In genomic region chr1:21324368-21325137, GRCh38 we compare ENCODE assay signal across 9 cellular contexts. TPM values are rescaled to one million over a fixed set of nuclear protein-coding genes. Genes with fewer than 3 reads are reported as not detected.
DNase-seq lines count a peak whose midpoint lies in the region; ATAC-seq lines count a peak whose summit lies in the region.
"Had no signal": no experiment of that assay in that cellular context is flagged by ENCODE, and none has a peak within 500 bp of the region (broad histone marks: within the 10 kb centered on the region; RNA-seq: fewer than 3 reads in every experiment).

No MANE protein-coding gene starts in this region.

- POLR2A ChIA-PET in CD8-positive, alpha-beta memory T cell (lab: Charles Lee): interaction anchor here (0.9 to 3.7 kb wide), 6 partner anchors 10 to 32 kb away, joined by 4 to 14 read pairs (median 6); no protein-coding TSS in a partner anchor

- peaks cover 0 to 19% (median 0%) of the 10 kb centered on the region in 3 donors for H3K36me3 Mint-ChIP-seq in CD8-positive, alpha-beta memory T cell
- H3K36me3 Mint-ChIP-seq in IgD-negative memory B cell: peaks cover 6% of the 10 kb centered on the region
- peaks cover 9% of the 10 kb centered on the region for H3K36me3 Mint-ChIP-seq in central memory CD8-positive, alpha-beta T cell (ENCODE audit: insufficient read depth)
- H3K36me3 Mint-ChIP-seq in memory B cell: peaks cover 3% of the 10 kb centered on the region

- no peak overlapping the region for H3K27ac ChIP-seq in CD8-positive, alpha-beta memory T cell (ENCODE audit: low read depth, low read length)
- H3K27ac ChIP-seq: KMS-11 had no signal

- peaks cover 61% of the 10 kb centered on the region for H3K4me1 ChIP-seq in CD8-positive, alpha-beta memory T cell (ENCODE audit: insufficient read depth, low read length)

- peak overlapping the region; percentile 38 to 91 (median 79) for H3K4me3 Mint-ChIP-seq in CD8-positive, alpha-beta memory T cell
- H3K4me3 Mint-ChIP-seq in IgD-negative memory B cell: peak overlapping the region; percentile 21 to 91 (median 65)
- H3K4me3 Mint-ChIP-seq in central memory CD8-positive, alpha-beta T cell: peak overlapping the region; percentile 72
- peak overlapping the region; percentile 59 for H3K4me3 Mint-ChIP-seq in memory B cell

- H3K27me3 Mint-ChIP-seq in CD8-positive, alpha-beta memory T cell: no peaks in the 10 kb centered on the region
- H3K27me3 Mint-ChIP-seq in IgD-negative memory B cell (no peaks in the 10 kb centered on the region), memory B cell (no peaks in the 10 kb centered on the region)
- H3K27me3 Mint-ChIP-seq in central memory CD8-positive, alpha-beta T cell: no peaks in the 10 kb centered on the region

- peak; percentile 73 to 85 for ATAC-seq in activated CD4-positive, CD25-positive, alpha-beta regulatory T cell treated with anti-CD3 and anti-CD28 coated beads, Interleukin-2, amount 50 U/mL, for 24 hours
- peak; percentile 66 for ATAC-seq in central memory CD8-positive, alpha-beta T cell (replicated peaks; ENCODE audit: extremely low read depth, poor library complexity, severe bottlenecking)
- peak; percentile 47 for ATAC-seq in memory B cell (ENCODE audit: low read depth)
- ATAC-seq in HG03196 (IDR thresholded peaks at IDR 0.05; ENCODE audit: unreplicated experiment): no peak

- DNase-seq in CD8-positive, alpha-beta memory T cell: peak in 4 of 5 donors; percentile 22 to 62 (median 44)
- no peak for DNase-seq in central memory CD8-positive, alpha-beta T cell (ENCODE audit: low spot score in 2 of 2)
- DNase-seq in memory B cell (ENCODE audit: low spot score in 2 of 2): no peak
- DNase-seq in stimulated activated CD8-positive, alpha-beta memory T cell treated with anti-CD3 and anti-CD28 coated beads, Interleukin-15, amount 100 ng/mL, for 1 hour (ENCODE audit: low read depth): peak; percentile 16
- DNase-seq in germinal center (ENCODE audit: low spot score): no peak

- peaks cover 47 to 81% (median 73%) of the 10 kb centered on the region in 3 donors for H3K4me1 Mint-ChIP-seq in CD8-positive, alpha-beta memory T cell
- H3K4me1 Mint-ChIP-seq in IgD-negative memory B cell: peaks cover 28 to 43% (median 34%) of the 10 kb centered on the region in 3 donors
- H3K4me1 Mint-ChIP-seq in central memory CD8-positive, alpha-beta T cell: peaks cover 80% of the 10 kb centered on the region
- H3K4me1 Mint-ChIP-seq in memory B cell: peaks cover 56% of the 10 kb centered on the region

- no peaks in the 10 kb centered on the region for H3K36me3 ChIP-seq in CD8-positive, alpha-beta memory T cell (ENCODE audit: insufficient read depth, low read length)

- H3K27me3 ChIP-seq in CD8-positive, alpha-beta memory T cell (ENCODE audit: insufficient read depth, low read length, poor library complexity, severe bottlenecking): no peaks in the 10 kb centered on the region

- H3K9me3 ChIP-seq in CD8-positive, alpha-beta memory T cell (ENCODE audit: low read length): no peaks in the 10 kb centered on the region

- peak overlapping the region; percentile 82 to 95 (median 91) for H3K27ac Mint-ChIP-seq in CD8-positive, alpha-beta memory T cell
- H3K27ac Mint-ChIP-seq in IgD-negative memory B cell (peak overlapping the region; percentile 72 to 96 (median 87)), memory B cell (peak overlapping the region; percentile 92)
- peak overlapping the region; percentile 94 for H3K27ac Mint-ChIP-seq in central memory CD8-positive, alpha-beta T cell (ENCODE audit: low read depth)

- CTCF ChIA-PET in CD8-positive, alpha-beta memory T cell (lab: Charles Lee): interaction anchor here (0.7 to 3.1 kb wide), 10 partner anchors 10 to 73 kb away, joined by 3 to 20 read pairs (median 8); partner anchors contain the start of gene ECE1

- peak overlapping the region; percentile 16 for H3K4me3 ChIP-seq in CD8-positive, alpha-beta memory T cell (ENCODE audit: low read length)

- no peaks in the 10 kb centered on the region for H3K9me3 Mint-ChIP-seq in CD8-positive, alpha-beta memory T cell
- no peaks in the 10 kb centered on the region for H3K9me3 Mint-ChIP-seq in IgD-negative memory B cell
- H3K9me3 Mint-ChIP-seq in central memory CD8-positive, alpha-beta T cell: no peaks in the 10 kb centered on the region
- no peaks in the 10 kb centered on the region for H3K9me3 Mint-ChIP-seq in memory B cell

RNA-seq across cellular contexts. Expression of gene ECE1, which starts 34.3 kb away (rescaled TPM):
- 10 to 100 TPM; 78.2 to 88.4 TPM for total RNA-seq in CD8-positive, alpha-beta memory T cell
- 41.5 TPM for polyA plus RNA-seq in CD8-positive, alpha-beta memory T cell
- 58.6 TPM for polyA plus RNA-seq in IgD-negative memory B cell

Comparison
In these comparisons a context has a peak if more than half of its experiments do, and no peak if none do; other contexts are left out.
1. DNase-seq: peak in CD8-positive, alpha-beta memory T cell (4 of 5) and stimulated activated CD8-positive, alpha-beta memory T cell treated with anti-CD3 and anti-CD28 coated beads, Interleukin-15, amount 100 ng/mL, for 1 hour (single experiment); none in central memory CD8-positive, alpha-beta T cell (0 of 2), memory B cell (0 of 2) and germinal center (single experiment).
2. Peak in every context shown above with its lines, with median percentiles within 50 percentile points of each other: H3K27ac Mint-ChIP-seq and H3K4me3 Mint-ChIP-seq.